Comparison of ENCODE assay signal across 7 cellular contexts in genomic region chr19:11694533-11695439, GRCh38. TPM values are rescaled to one million over a fixed set of nuclear protein-coding genes. Genes with fewer than 3 reads are reported as not detected.
DNase-seq lines count a peak whose midpoint lies in the region; ATAC-seq lines count a peak whose summit lies in the region.

No MANE protein-coding gene starts in this region.

- ATAC-seq in GM18511 (IDR thresholded peaks at IDR 0.05; ENCODE audit: unreplicated experiment) (peak; percentile 66), HG03354 (IDR thresholded peaks at IDR 0.05; ENCODE audit: poor library complexity, severe bottlenecking, unreplicated experiment) (peak; percentile 92)
- peak; percentile 99 for ATAC-seq in activated CD8-positive, alpha-beta T cell treated with anti-CD3 and anti-CD28 coated beads, Interleukin-2, amount 10 ng/mL, durations not matched to agents 7 days and 5 days

- peaks cover 26% of the 10 kb centered on the region for H3K27me3 Mint-ChIP-seq in activated CD8-positive, alpha-beta T cell treated with anti-CD3 and anti-CD28 coated beads, Interleukin-2, amount 10 ng/mL, durations not matched to agents 7 days and 5 days (ENCODE audit: low read depth)

- peaks cover 8% of the 10 kb centered on the region for H3K36me3 Mint-ChIP-seq in activated CD8-positive, alpha-beta T cell treated with anti-CD3 and anti-CD28 coated beads, Interleukin-2, amount 10 ng/mL, durations not matched to agents 7 days and 5 days (ENCODE audit: low read depth)

- peaks cover 8% of the 10 kb centered on the region for H3K9me3 Mint-ChIP-seq in activated CD8-positive, alpha-beta T cell treated with anti-CD3 and anti-CD28 coated beads, Interleukin-2, amount 10 ng/mL, durations not matched to agents 7 days and 5 days (ENCODE audit: insufficient read depth)

- H3K4me3 Mint-ChIP-seq in activated CD8-positive, alpha-beta T cell treated with anti-CD3 and anti-CD28 coated beads, Interleukin-2, amount 10 ng/mL, durations not matched to agents 7 days and 5 days: peak overlapping the region; percentile 96

- H3K27ac Mint-ChIP-seq in activated CD8-positive, alpha-beta T cell treated with anti-CD3 and anti-CD28 coated beads, Interleukin-2, amount 10 ng/mL, durations not matched to agents 7 days and 5 days: peak overlapping the region; percentile 81

- CTCF ChIA-PET in activated CD8-positive, alpha-beta T cell treated with anti-CD3 and anti-CD28 coated beads, Interleukin-2, amount 10 ng/mL, durations not matched to agents 7 days and 5 days (lab: Charles Lee): interaction anchor here (0.7 to 1.1 kb wide), 2 partner anchors 22 to 312 kb away, joined by 3 read pairs; no protein-coding TSS in a partner anchor

- POLR2A ChIA-PET in activated CD8-positive, alpha-beta T cell treated with anti-CD3 and anti-CD28 coated beads, Interleukin-2, amount 10 ng/mL, durations not matched to agents 7 days and 5 days (lab: Charles Lee): no interaction called here

- DNase-seq in NCI-H748 (lab: John Stamatoyannopoulos, UW; ENCODE audit: unreplicated experiment): peak; percentile 94
- peak; percentile 92 for DNase-seq in activated CD8-positive, alpha-beta T cell treated with anti-CD3 and anti-CD28 coated beads, Interleukin-2, amount 10 ng/mL, durations not matched to agents 7 days and 5 days
- DNase-seq in effector CD8-positive, alpha-beta T cell (lab: John Stamatoyannopoulos, UW): peak; percentile 79
- peak; percentile 79 to 89 for DNase-seq in lung microvascular endothelial cell (ENCODE audit: low read depth in 2 of 2)
- DNase-seq in stimulated activated CD4-positive, alpha-beta T cell treated with anti-CD3 and anti-CD28 coated beads, TNF-alpha, amount 100 ng/mL, for 1 hour (ENCODE audit: low read depth in 3 of 3, low spot score in 1 of 3): peak; percentile 29 to 86 (median 37)

- peaks cover 14% of the 10 kb centered on the region for H3K4me1 Mint-ChIP-seq in activated CD8-positive, alpha-beta T cell treated with anti-CD3 and anti-CD28 coated beads, Interleukin-2, amount 10 ng/mL, durations not matched to agents 7 days and 5 days (ENCODE audit: low read depth)

RNA-seq across cellular contexts. Expression of gene ZNF823, which starts 44.0 kb away (rescaled TPM):
- total RNA-seq in activated CD8-positive, alpha-beta T cell treated with anti-CD3 and anti-CD28 coated beads, Interleukin-2, amount 10 ng/mL, durations not matched to agents 7 days and 5 days: 1 to 10 TPM; 6.5 to 7.0 TPM
- 5.0 and 13.1 TPM in 2 replicates for total RNA-seq in lung microvascular endothelial cell

Comparison
In these comparisons a context has a peak if more than half of its experiments do, and no peak if none do; other contexts are left out.
1. Peak in every context shown above with its lines: DNase-seq and ATAC-seq.
2. DNase-seq: peak in every context shown above with its lines; median percentile 94 in NCI-H748; 92 in activated CD8-positive, alpha-beta T cell treated with anti-CD3 and anti-CD28 coated beads, Interleukin-2, amount 10 ng/mL, durations not matched to agents 7 days and 5 days; 84 in lung microvascular endothelial cell; 79 in effector CD8-positive, alpha-beta T cell; 37 in stimulated activated CD4-positive, alpha-beta T cell treated with anti-CD3 and anti-CD28 coated beads, TNF-alpha, amount 100 ng/mL, for 1 hour.